ENCODE assay signal across 8 cellular contexts in the genomic region with DNA sequence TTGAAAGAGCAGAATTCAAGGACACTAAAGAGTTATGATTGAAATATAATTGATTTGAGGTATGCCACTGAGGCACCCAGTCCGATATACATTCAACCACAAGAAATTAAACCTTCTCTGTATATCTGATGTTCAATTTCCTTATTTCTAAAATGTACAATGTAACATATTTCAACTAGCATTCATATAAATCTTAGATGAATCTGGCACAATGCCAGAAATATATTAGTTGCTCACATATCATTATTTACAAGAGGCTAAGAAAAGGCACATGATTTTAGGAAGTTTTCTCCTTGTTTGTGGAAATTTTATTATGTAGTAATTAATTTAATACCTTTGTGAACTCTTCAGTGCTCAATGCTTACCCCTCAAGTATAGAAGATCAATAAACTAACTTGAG.
"Had no signal": no experiment of that assay in that cellular context is flagged by ENCODE, and none has a peak within 500 bp of the region (broad histone marks: within the 10 kb centered on the region; RNA-seq: fewer than 3 reads in every experiment).

No MANE protein-coding gene starts in this region.

- H3K36me3 ChIP-seq: HAP-1 had no signal

- DNase-seq: GOT3, H7, HFFc6, KBM-7 had no signal

- H3K9ac ChIP-seq: KMS-11 had no signal

- H3K4me1 ChIP-seq: HAP-1 had no signal

- H3K4me3 ChIP-seq: HAP-1 had no signal

- H3K4me2 ChIP-seq: KMS-11 had no signal

- FAIRE-seq: HTR-8/SVneo had no signal

- H3K9me3 ChIP-seq: HAP-1 had no signal

- H3K27ac ChIP-seq: KMS-11 had no signal

- ATAC-seq: HCT116 had no signal
